In genomic region chr2:176268976-176269318, GRCh38 we compare ENCODE assay signal across 8 cellular contexts. TPM values are rescaled to one million over a fixed set of nuclear protein-coding genes. Genes with fewer than 3 reads are reported as not detected.
A peak's percentile ranks its signal among the peaks of the same experiment; 100 is the strongest.
DNase-seq lines count a peak whose midpoint lies in the region; ATAC-seq lines count a peak whose summit lies in the region.

No MANE protein-coding gene starts in this region.

- peaks cover 8% of the 10 kb centered on the region; the same call in 1 of the 2 replicates for H3K27me3 ChIP-seq in HUES6 (ENCODE audit: control insufficient read depth, insufficient read depth, low read length)
- peaks cover 15% of the 10 kb centered on the region for H3K27me3 ChIP-seq in neuron (ENCODE audit: insufficient read depth, low read length)

- H3K36me3 Mint-ChIP-seq in dendritic cell treated with granulocyte-macrophage colony-stimulating factor and Interleukin-4, amounts not matched to agents 40 ng/mL and 50 ng/mL, for 4 days (ENCODE audit: low read depth), result peaks cover 9% of the 10 kb centered on the region

- H3K36me3 ChIP-seq in HUES6 (ENCODE audit: control insufficient read depth, insufficient read depth, low read length), result no peaks in the 10 kb centered on the region
- no peaks in the 10 kb centered on the region for H3K36me3 ChIP-seq in neuron (ENCODE audit: insufficient read depth, low read length)

- H3K4me1 ChIP-seq in HUES6 (ENCODE audit: control insufficient read depth, insufficient read depth, low read length) (peaks cover 9% of the 10 kb centered on the region), neuron (ENCODE audit: insufficient read depth, low read length) (no peaks in the 10 kb centered on the region)

- H2AFZ ChIP-seq in neuron (ENCODE audit: low read depth, low read length), result peak overlapping the region; percentile 86

- no peaks in the 10 kb centered on the region for H3K9me3 ChIP-seq in HUES6 (ENCODE audit: control insufficient read depth, insufficient read depth, low read depth, low read length)
- no peaks in the 10 kb centered on the region for H3K9me3 ChIP-seq in neuron (ENCODE audit: low read length)

- peaks cover 21% of the 10 kb centered on the region for H3K4me1 Mint-ChIP-seq in dendritic cell treated with granulocyte-macrophage colony-stimulating factor and Interleukin-4, amounts not matched to agents 40 ng/mL and 50 ng/mL, for 4 days (ENCODE audit: low read depth)

- peak overlapping the region; percentile 95 for H3K27ac Mint-ChIP-seq in dendritic cell treated with granulocyte-macrophage colony-stimulating factor and Interleukin-4, amounts not matched to agents 40 ng/mL and 50 ng/mL, for 4 days

- no peaks in the 10 kb centered on the region for H3K9me3 Mint-ChIP-seq in dendritic cell treated with granulocyte-macrophage colony-stimulating factor and Interleukin-4, amounts not matched to agents 40 ng/mL and 50 ng/mL, for 4 days

- DNase-seq in dermis blood vessel endothelial cell (no peak), NCI-H1694 treated with DMSO at 0.1 percent for 48 hours (lab: John Stamatoyannopoulos, UW) (no peak), cortex of kidney (lab: John Stamatoyannopoulos, UW) (no peak)

- H3K27ac ChIP-seq in HUES6 (ENCODE audit: low read depth, low read length), result no peak overlapping the region

- H3K4me3 ChIP-seq in HUES6 (ENCODE audit: low read depth, low read length) (peak overlapping the region; percentile 85), neuron (ENCODE audit: low read length) (peak overlapping the region; percentile 79)

- ATAC-seq in GM19035 (IDR thresholded peaks at IDR 0.05; ENCODE audit: unreplicated experiment) (peak; percentile 27), HG03432 (IDR thresholded peaks at IDR 0.05; ENCODE audit: unreplicated experiment) (no peak)

- intact Hi-C loops in dendritic cell treated with granulocyte-macrophage colony-stimulating factor and Interleukin-4, amounts not matched to agents 40 ng/mL and 50 ng/mL, for 4 days (cut with micrococcal nuclease), result no loop called here

- peak overlapping the region; percentile 99 for H3K4me3 Mint-ChIP-seq in dendritic cell treated with granulocyte-macrophage colony-stimulating factor and Interleukin-4, amounts not matched to agents 40 ng/mL and 50 ng/mL, for 4 days

- H3K9ac ChIP-seq in HUES6 (ENCODE audit: low read length), result peak overlapping the region; percentile 94

- peaks cover 13% of the 10 kb centered on the region for H3K27me3 Mint-ChIP-seq in dendritic cell treated with granulocyte-macrophage colony-stimulating factor and Interleukin-4, amounts not matched to agents 40 ng/mL and 50 ng/mL, for 4 days

RNA-seq across cellular contexts. Expression of gene MTX2, which starts 0.3 kb away (rescaled TPM):
- 24.4 and 26.7 TPM in 2 replicates for total RNA-seq in dermis blood vessel endothelial cell
